In the genomic region with DNA sequence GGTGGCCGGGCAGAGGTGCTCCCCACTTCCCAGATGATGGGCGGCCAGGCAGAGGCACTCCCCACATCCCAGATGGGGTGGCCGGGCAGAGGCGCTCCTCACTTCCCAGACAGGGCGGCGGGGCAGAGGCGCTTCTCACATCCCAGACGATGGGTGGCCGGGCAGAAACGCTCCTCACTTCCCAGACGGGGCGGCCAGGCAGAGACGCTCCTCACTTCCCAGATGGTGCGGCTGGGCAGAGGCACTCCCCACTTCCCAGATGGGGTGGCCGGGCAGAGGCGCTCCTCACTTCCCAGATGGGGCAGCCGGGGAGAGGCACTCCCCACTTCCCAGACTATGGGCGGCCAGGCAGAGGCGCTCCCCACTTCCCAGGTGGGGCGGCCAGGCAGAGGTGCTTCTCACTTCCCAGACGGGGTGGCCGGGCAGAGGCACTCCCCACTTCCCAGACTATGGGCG, we compare ENCODE assay signal across 5 cellular contexts.
DNase-seq lines count a peak whose midpoint lies in the region; ATAC-seq, FAIRE-seq and TF ChIP-seq lines count a peak whose summit lies in the region.
"Not testable (repeated sequence)": the region's sequence is repeated elsewhere in the genome, so short reads cannot be mapped to it uniquely, and the experiment has no call there.

No MANE protein-coding gene starts in this region.

- intact Hi-C loops in left cardiac atrium (cut with DNase I); kidney (cut with DNase I); posterior vena cava (cut with DNase I): not testable (repeated sequence)

- DNase-seq in RWPE2 (ENCODE audit: low spot score), result peak; percentile 28
- DNase-seq in chondrocyte (ENCODE audit: low spot score), result peak; percentile 74
- DNase-seq in left cardiac atrium, result peak; percentile 11
- DNase-seq in kidney, result peak; percentile 64
- DNase-seq in posterior vena cava (ENCODE audit: low spot score), result peak; percentile 54

- not testable (repeated sequence) for H3K27ac ChIP-seq in RWPE2 (ENCODE audit: poor library complexity, severe bottlenecking); kidney (ENCODE audit: low read depth in 2 of 2, low read length in 2 of 2)

- H3K4me1 ChIP-seq in RWPE2 (ENCODE audit: insufficient read depth, poor library complexity, severe bottlenecking); kidney (ENCODE audit: control insufficient read depth in 1 of 2, insufficient read depth in 1 of 2, low read depth in 1 of 2, low read length in 2 of 2): not testable (repeated sequence)

- not testable (repeated sequence) for TF ChIP-seq CTCF in RWPE2 (IDR thresholded peaks at IDR 0.05; ENCODE audit: poor library complexity, severe bottlenecking); chondrocyte (IDR thresholded peaks at IDR 0.05); kidney (IDR thresholded peaks at IDR 0.05; ENCODE audit: borderline replicate concordance, extremely low read depth, insufficient read depth)

- not testable (repeated sequence) for H3K9me3 ChIP-seq in RWPE2 (ENCODE audit: severe bottlenecking); kidney (ENCODE audit: control insufficient read depth in 1 of 2, low read length in 2 of 2)

- not testable (repeated sequence) for FAIRE-seq in kidney (lab: Jason Lieb, UNC)

- not testable (repeated sequence) for H3K27me3 Mint-ChIP-seq in chondrocyte (ENCODE audit: low read depth)

- H3K36me3 ChIP-seq in RWPE2 (ENCODE audit: low read depth); kidney (ENCODE audit: control insufficient read depth in 1 of 2, insufficient read depth in 2 of 2, low read length in 2 of 2): not testable (repeated sequence)

- H3K4me3 ChIP-seq in RWPE2 (ENCODE audit: severe bottlenecking); kidney (ENCODE audit: low read length in 2 of 2): not testable (repeated sequence)

- H3K4me1 Mint-ChIP-seq in chondrocyte (ENCODE audit: low read depth), result not testable (repeated sequence)

- not testable (repeated sequence) for H3K9ac ChIP-seq in kidney (ENCODE audit: low read length in 2 of 2)

- H3K27ac Mint-ChIP-seq in chondrocyte (ENCODE audit: unreplicated experiment), result not testable (repeated sequence)

- not testable (repeated sequence) for ATAC-seq in RWPE2 (ENCODE audit: low read depth); left cardiac atrium

- peaks cover 25% of the 10 kb centered on the region for H3K9me3 Mint-ChIP-seq in chondrocyte (ENCODE audit: low read depth)

- H3K27me3 ChIP-seq in RWPE2 (ENCODE audit: insufficient read depth, poor library complexity, severe bottlenecking), result not testable (repeated sequence)

- H3K36me3 Mint-ChIP-seq in chondrocyte (ENCODE audit: low read depth), result not testable (repeated sequence)

- H3K4me3 Mint-ChIP-seq in chondrocyte (ENCODE audit: unreplicated experiment), result not testable (repeated sequence)

Comparison
In these comparisons a context has a peak if more than half of its experiments do, and no peak if none do; other contexts are left out.
1. DNase-seq: peak in every context shown above with its lines; median percentile 74 in chondrocyte; 64 in kidney; 54 in posterior vena cava; 28 in RWPE2; 11 in left cardiac atrium.